Comparison of ENCODE assay signal across 32 cellular contexts in genomic region chr9:132554755-132555154, GRCh38. TPM values are rescaled to one million over a fixed set of nuclear protein-coding genes. Genes with fewer than 3 reads are reported as not detected.
"Had no signal": no experiment of that assay in that cellular context is flagged by ENCODE, and none has a peak within 500 bp of the region (broad histone marks: within the 10 kb centered on the region; RNA-seq: fewer than 3 reads in every experiment).

No MANE protein-coding gene starts in this region.

- H3K4me3 ChIP-seq: stomach, suprapubic skin, testis, thoracic aorta, thyroid gland, tibial artery, tibial nerve, transverse colon, upper lobe of left lung, upper lobe of right lung, uterus, vagina had no signal

- H3K27ac ChIP-seq: stomach, suprapubic skin, testis, thoracic aorta, thyroid gland, tibial artery, tibial nerve, transverse colon, upper lobe of left lung, upper lobe of right lung, uterus, vagina had no signal

- H3K36me3 Mint-ChIP-seq: stimulated activated effector memory CD8-positive, alpha-beta T cell treated with anti-CD3 and anti-CD28 coated beads, Interleukin-12 subunit alpha, Interleukin-12 subunit beta, amount 100 ng/mL, for 72 hours; type B pancreatic cell had no signal

- ATAC-seq: stimulated activated effector memory CD8-positive, alpha-beta T cell treated with anti-CD3 and anti-CD28 coated beads, Interleukin-12 subunit alpha, Interleukin-12 subunit beta, amount 100 ng/mL, for 72 hours; stimulated activated memory B cell treated with anti-CD40 and anti-IgM and Interleukin-4, amounts not matched to agents 10 μg/mL and 1 μg/mL and 100 μg/mL, for 72 hours; stimulated activated naive B cell treated with anti-CD40 and anti-IgM and Interleukin-4, amounts not matched to agents 10 μg/mL and 1 μg/mL and 100 μg/mL, for 72 hours; stimulated activated naive CD8-positive, alpha-beta T cell treated with anti-CD3 and anti-CD28 coated beads, Interleukin-15, amount 100 ng/mL, for 72 hours; stimulated activated naive CD8-positive, alpha-beta T cell treated with anti-CD3 and anti-CD28 coated beads, Interleukin-15, Interleukin-2, amounts not matched to agents 100 U/mL and 50 U/mL, for 24 hours; upper lobe of right lung had no signal

- H3K9me3 Mint-ChIP-seq: stimulated activated effector memory CD8-positive, alpha-beta T cell treated with anti-CD3 and anti-CD28 coated beads, Interleukin-12 subunit alpha, Interleukin-12 subunit beta, amount 100 ng/mL, for 72 hours; stimulated activated naive CD8-positive, alpha-beta T cell treated with anti-CD3 and anti-CD28 coated beads, Interleukin-15, Interleukin-2, amounts not matched to agents 100 ng/mL and 50 ng/mL, for 24 hours had no signal

- H3K9me3 ChIP-seq: stomach, suprapubic skin, testis, thoracic aorta, thyroid gland, tibial artery, transverse colon, upper lobe of left lung, upper lobe of right lung, uterus, vagina had no signal

- DNase-seq: stimulated activated CD4-positive, alpha-beta T cell treated with anti-CD3 and anti-CD28 coated beads, Interleukin-2, amount 100 ng/mL, for 48 hours; stimulated activated CD4-positive, alpha-beta T cell treated with anti-CD3 and anti-CD28 coated beads, Interleukin-4, amount 100 ng/mL, for 1 hour; stimulated activated CD4-positive, alpha-beta T cell treated with anti-CD3 and anti-CD28 coated beads, Interleukin-4, amount 100 ng/mL, for 24 hours; stimulated activated CD4-positive, alpha-beta T cell treated with anti-CD3 and anti-CD28 coated beads, Interleukin-4, amount 100 ng/mL, for 4 hours; stimulated activated CD8-positive, alpha-beta memory T cell treated with anti-CD3 and anti-CD28 coated beads, Interleukin-4, amount 100 ng/mL, for 48 hours; stimulated activated naive B cell treated with anti-CD40 and anti-IgM and Interleukin-4, amounts not matched to agents 10 μg/mL and 1 μg/mL and 100 μg/mL, for 72 hours; stimulated activated naive CD4-positive, alpha-beta T cell; stimulated activated naive CD4-positive, alpha-beta T cell treated with Interleukin-2 at 50 U/mL for 16 hours; stimulated activated naive CD8-positive, alpha-beta T cell treated with anti-CD3 and anti-CD28 coated beads, Interleukin-15, amount 100 ng/mL, for 72 hours; stimulated activated naive CD8-positive, alpha-beta T cell treated with anti-CD3 and anti-CD28 coated beads, Interleukin-15, Interleukin-2, amounts not matched to agents 100 U/mL and 50 U/mL, for 24 hours; stomach; substantia nigra; testis; thyroid gland; tibial artery; transverse colon; trophoblast cell; upper lobe of left lung; upper lobe of right lung; uterus had no signal

- H3K4me1 Mint-ChIP-seq: stimulated activated effector memory CD8-positive, alpha-beta T cell treated with anti-CD3 and anti-CD28 coated beads, Interleukin-12 subunit alpha, Interleukin-12 subunit beta, amount 100 ng/mL, for 72 hours; stimulated activated memory B cell treated with anti-CD40 and anti-IgM and Interleukin-4, amounts not matched to agents 10 μg/mL and 1 μg/mL and 100 μg/mL, for 72 hours; stimulated activated naive B cell treated with anti-CD40 and anti-IgM and Interleukin-4, amounts not matched to agents 10 μg/mL and 1 μg/mL and 100 μg/mL, for 72 hours; stimulated activated naive CD8-positive, alpha-beta T cell treated with anti-CD3 and anti-CD28 coated beads, Interleukin-15, amount 100 ng/mL, for 72 hours had no signal

- H3K36me3 ChIP-seq: stomach, suprapubic skin, thoracic aorta, thyroid gland, tibial artery, tibial nerve, transverse colon, upper lobe of left lung, upper lobe of right lung, uterus, vagina had no signal

- H3K27me3 ChIP-seq: testis, thyroid gland, upper lobe of left lung, upper lobe of right lung, uterus, vagina had no signal

- H3K27ac Mint-ChIP-seq: stimulated activated effector memory CD8-positive, alpha-beta T cell treated with anti-CD3 and anti-CD28 coated beads, Interleukin-12 subunit alpha, Interleukin-12 subunit beta, amount 100 ng/mL, for 72 hours; stimulated activated memory B cell treated with anti-CD40 and anti-IgM and Interleukin-4, amounts not matched to agents 10 μg/mL and 1 μg/mL and 100 μg/mL, for 72 hours; stimulated activated naive B cell treated with anti-CD40 and anti-IgM and Interleukin-4, amounts not matched to agents 10 μg/mL and 1 μg/mL and 100 μg/mL, for 72 hours; stimulated activated naive CD8-positive, alpha-beta T cell treated with anti-CD3 and anti-CD28 coated beads, Interleukin-15, amount 100 ng/mL, for 72 hours; stimulated activated naive CD8-positive, alpha-beta T cell treated with anti-CD3 and anti-CD28 coated beads, Interleukin-15, Interleukin-2, amounts not matched to agents 100 ng/mL and 50 ng/mL, for 24 hours; type B pancreatic cell had no signal

- H3K4me1 ChIP-seq: stomach, suprapubic skin, testis, thyroid gland, tibial artery, tibial nerve, transverse colon, upper lobe of left lung, upper lobe of right lung, uterus, vagina had no signal

- H3K4me3 Mint-ChIP-seq: stimulated activated effector memory CD8-positive, alpha-beta T cell treated with anti-CD3 and anti-CD28 coated beads, Interleukin-12 subunit alpha, Interleukin-12 subunit beta, amount 100 ng/mL, for 72 hours; stimulated activated memory B cell treated with anti-CD40 and anti-IgM and Interleukin-4, amounts not matched to agents 10 μg/mL and 1 μg/mL and 100 μg/mL, for 72 hours; stimulated activated naive B cell treated with anti-CD40 and anti-IgM and Interleukin-4, amounts not matched to agents 10 μg/mL and 1 μg/mL and 100 μg/mL, for 72 hours; stimulated activated naive CD8-positive, alpha-beta T cell treated with anti-CD3 and anti-CD28 coated beads, Interleukin-15, amount 100 ng/mL, for 72 hours; stimulated activated naive CD8-positive, alpha-beta T cell treated with anti-CD3 and anti-CD28 coated beads, Interleukin-15, Interleukin-2, amounts not matched to agents 100 ng/mL and 50 ng/mL, for 24 hours; type B pancreatic cell had no signal

RNA-seq across cellular contexts. Expression of gene BARHL1, which starts 27.7 kb away (rescaled TPM):
- total RNA-seq: stomach, subcutaneous adipose tissue, suprapubic skin, temporal lobe, thoracic aorta, thyroid gland, tibial nerve, transverse colon, upper lobe of left lung, upper lobe of right lung, ureter, urinary bladder, uterus, vagina had no signal
- polyA plus RNA-seq: stomach, urinary bladder had no signal
